In genomic region chr2:125330133-125330532, GRCh38 we compare ENCODE assay signal across 19 cellular contexts.
A peak's percentile ranks its signal among the peaks of the same experiment; 100 is the strongest.
DNase-seq lines count a peak whose midpoint lies in the region; ATAC-seq and TF ChIP-seq lines count a peak whose summit lies in the region.
"Had no signal": no experiment of that assay in that cellular context is flagged by ENCODE, and none has a peak within 500 bp of the region (broad histone marks: within the 10 kb centered on the region; RNA-seq: fewer than 3 reads in every experiment).

No MANE protein-coding gene starts in this region.

- peak; percentile 85 for ATAC-seq in GM18502 (IDR thresholded peaks at IDR 0.05; ENCODE audit: poor library complexity, unreplicated experiment)
- peak; percentile 69 for ATAC-seq in GM19455 (IDR thresholded peaks at IDR 0.05; ENCODE audit: unreplicated experiment)
- ATAC-seq in HG02623 (IDR thresholded peaks at IDR 0.05; ENCODE audit: unreplicated experiment), result peak; percentile 87
- ATAC-seq in HG03378 (IDR thresholded peaks at IDR 0.05; ENCODE audit: unreplicated experiment), result peak; percentile 61
- ATAC-seq: esophagus mucosa, lower lobe of right lung, pancreas had no signal

- CTCF ChIA-PET in HEK293T (lab: Yijun Ruan, JAX), result no interaction called here

- POLR2A ChIA-PET in HEK293T (lab: Yijun Ruan, JAX), result no interaction called here

- no peak for DNase-seq in stimulated activated CD4-positive, alpha-beta T cell treated with anti-CD3 and anti-CD28 coated beads, Interleukin-2, amount 100 ng/mL, for 48 hours
- DNase-seq in HEK293T (ENCODE audit: extremely low spot score) (no peak), putamen (ENCODE audit: low spot score) (no peak)
- DNase-seq in activated effector memory CD4-positive, alpha-beta T cell treated with anti-CD3 and anti-CD28 coated beads, Interleukin-2, amount 50 U/mL, for 16 hours, result no peak
- DNase-seq: activated CD4-positive, CD25-positive, alpha-beta regulatory T cell treated with anti-CD3 and anti-CD28 coated beads, Interleukin-2, amount 50 U/mL, for 72 hours; DMS53; GM23248; lower lobe of right lung; NCI-H1417; NCI-H226; pancreas; stimulated activated CD4-positive, alpha-beta T cell treated with anti-CD3 and anti-CD28 coated beads, Interleukin-4, amount 100 ng/mL, for 1 hour; substantia nigra; T-helper 9 cell had no signal

TF ChIP-seq in HEK293T, 16 proteins besides CTCF, POLR2A, EP300 and RAD21:
- TF ChIP-seq ARNT (IDR thresholded peaks at IDR 0.05) (no peak), LEF1 (IDR thresholded peaks at IDR 0.05; ENCODE audit: borderline replicate concordance) (no peak), FOXA1 (IDR thresholded peaks at IDR 0.05) (no peak), BHLHE40 (IDR thresholded peaks at IDR 0.05; ENCODE audit: borderline replicate concordance) (no peak), FOXM1 (IDR thresholded peaks at IDR 0.05; ENCODE audit: borderline replicate concordance) (no peak)
